Comparison of ENCODE assay signal across 1 cellular context in the genomic region with DNA sequence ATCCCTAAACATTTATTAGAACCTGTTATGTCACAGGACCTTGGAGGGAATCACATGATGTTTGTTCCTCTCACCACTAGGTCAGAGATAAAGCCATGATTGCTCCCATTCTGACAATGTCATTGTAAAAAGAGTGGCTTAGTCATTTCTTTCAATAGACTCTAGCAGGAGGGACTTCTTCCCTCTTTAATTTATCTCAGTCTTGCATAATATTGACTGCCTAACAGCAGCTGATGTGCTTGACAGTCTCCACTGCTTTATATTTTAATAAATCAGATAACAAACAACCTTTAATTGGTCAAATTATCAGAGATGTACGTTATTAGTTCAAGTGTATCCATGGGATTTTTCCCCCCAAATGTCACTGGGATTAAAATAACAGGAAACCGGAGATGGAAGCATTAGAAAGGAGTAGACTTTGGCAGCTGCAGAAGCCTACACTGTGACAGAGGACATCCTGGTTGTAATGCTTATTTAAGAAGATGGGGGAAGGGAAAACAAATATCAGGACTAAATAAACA.
A peak's percentile ranks its signal among the peaks of the same experiment; 100 is the strongest.
TF ChIP-seq lines count a peak whose summit lies in the region.

No MANE protein-coding gene starts in this region.

TF ChIP-seq in HepG2, 621 proteins besides CTCF, POLR2A, EP300 and RAD21:
- TF ChIP-seq, protein P1, sequence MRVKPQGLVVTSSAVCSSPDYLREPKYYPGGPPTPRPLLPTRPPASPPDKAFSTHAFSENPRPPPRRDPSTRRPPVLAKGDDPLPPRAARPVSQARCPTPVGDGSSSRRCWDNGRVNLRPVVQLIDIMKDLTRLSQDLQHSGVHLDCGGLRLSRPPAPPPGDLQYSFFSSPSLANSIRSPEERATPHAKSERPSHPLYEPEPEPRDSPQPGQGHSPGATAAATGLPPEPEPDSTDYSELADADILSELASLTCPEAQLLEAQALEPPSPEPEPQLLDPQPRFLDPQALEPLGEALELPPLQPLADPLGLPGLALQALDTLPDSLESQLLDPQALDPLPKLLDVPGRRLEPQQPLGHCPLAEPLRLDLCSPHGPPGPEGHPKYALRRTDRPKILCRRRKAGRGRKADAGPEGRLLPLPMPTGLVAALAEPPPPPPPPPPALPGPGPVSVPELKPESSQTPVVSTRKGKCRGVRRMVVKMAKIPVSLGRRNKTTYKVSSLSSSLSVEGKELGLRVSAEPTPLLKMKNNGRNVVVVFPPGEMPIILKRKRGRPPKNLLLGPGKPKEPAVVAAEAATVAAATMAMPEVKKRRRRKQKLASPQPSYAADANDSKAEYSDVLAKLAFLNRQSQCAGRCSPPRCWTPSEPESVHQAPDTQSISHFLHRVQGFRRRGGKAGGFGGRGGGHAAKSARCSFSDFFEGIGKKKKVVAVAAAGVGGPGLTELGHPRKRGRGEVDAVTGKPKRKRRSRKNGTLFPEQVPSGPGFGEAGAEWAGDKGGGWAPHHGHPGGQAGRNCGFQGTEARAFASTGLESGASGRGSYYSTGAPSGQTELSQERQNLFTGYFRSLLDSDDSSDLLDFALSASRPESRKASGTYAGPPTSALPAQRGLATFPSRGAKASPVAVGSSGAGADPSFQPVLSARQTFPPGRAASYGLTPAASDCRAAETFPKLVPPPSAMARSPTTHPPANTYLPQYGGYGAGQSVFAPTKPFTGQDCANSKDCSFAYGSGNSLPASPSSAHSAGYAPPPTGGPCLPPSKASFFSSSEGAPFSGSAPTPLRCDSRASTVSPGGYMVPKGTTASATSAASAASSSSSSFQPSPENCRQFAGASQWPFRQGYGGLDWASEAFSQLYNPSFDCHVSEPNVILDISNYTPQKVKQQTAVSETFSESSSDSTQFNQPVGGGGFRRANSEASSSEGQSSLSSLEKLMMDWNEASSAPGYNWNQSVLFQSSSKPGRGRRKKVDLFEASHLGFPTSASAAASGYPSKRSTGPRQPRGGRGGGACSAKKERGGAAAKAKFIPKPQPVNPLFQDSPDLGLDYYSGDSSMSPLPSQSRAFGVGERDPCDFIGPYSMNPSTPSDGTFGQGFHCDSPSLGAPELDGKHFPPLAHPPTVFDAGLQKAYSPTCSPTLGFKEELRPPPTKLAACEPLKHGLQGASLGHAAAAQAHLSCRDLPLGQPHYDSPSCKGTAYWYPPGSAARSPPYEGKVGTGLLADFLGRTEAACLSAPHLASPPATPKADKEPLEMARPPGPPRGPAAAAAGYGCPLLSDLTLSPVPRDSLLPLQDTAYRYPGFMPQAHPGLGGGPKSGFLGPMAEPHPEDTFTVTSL (CRISPR knock-in tag; IDR thresholded peaks at IDR 0.05; ENCODE audit: borderline replicate concordance), result peak; percentile 29; the same call in 1 of the 2 replicates
- TF ChIP-seq ETV5 (CRISPR knock-in tag; IDR thresholded peaks at IDR 0.05; ENCODE audit: borderline replicate concordance) (peak; percentile 10; the same call in 1 of the 2 replicates), SOX5 (CRISPR knock-in tag; IDR thresholded peaks at IDR 0.05; ENCODE audit: borderline replicate concordance) (peak; percentile 24; the same call in 1 of the 2 replicates), ZFP1 (CRISPR knock-in tag; IDR thresholded peaks at IDR 0.05) (no peak), CC2D1A (CRISPR knock-in tag; IDR thresholded peaks at IDR 0.05) (no peak), ZNF30 (CRISPR knock-in tag; IDR thresholded peaks at IDR 0.05) (no peak), ZNF205 (CRISPR knock-in tag; IDR thresholded peaks at IDR 0.05) (no peak), ZNF589 (CRISPR knock-in tag; conservative IDR thresholded peaks at IDR 0.05) (no peak), ZNF282 (IDR thresholded peaks at IDR 0.05; ENCODE audit: partially characterized antibody) (no peak), SRY (CRISPR knock-in tag; IDR thresholded peaks at IDR 0.05) (no peak)
- TF ChIP-seq, protein P2, sequence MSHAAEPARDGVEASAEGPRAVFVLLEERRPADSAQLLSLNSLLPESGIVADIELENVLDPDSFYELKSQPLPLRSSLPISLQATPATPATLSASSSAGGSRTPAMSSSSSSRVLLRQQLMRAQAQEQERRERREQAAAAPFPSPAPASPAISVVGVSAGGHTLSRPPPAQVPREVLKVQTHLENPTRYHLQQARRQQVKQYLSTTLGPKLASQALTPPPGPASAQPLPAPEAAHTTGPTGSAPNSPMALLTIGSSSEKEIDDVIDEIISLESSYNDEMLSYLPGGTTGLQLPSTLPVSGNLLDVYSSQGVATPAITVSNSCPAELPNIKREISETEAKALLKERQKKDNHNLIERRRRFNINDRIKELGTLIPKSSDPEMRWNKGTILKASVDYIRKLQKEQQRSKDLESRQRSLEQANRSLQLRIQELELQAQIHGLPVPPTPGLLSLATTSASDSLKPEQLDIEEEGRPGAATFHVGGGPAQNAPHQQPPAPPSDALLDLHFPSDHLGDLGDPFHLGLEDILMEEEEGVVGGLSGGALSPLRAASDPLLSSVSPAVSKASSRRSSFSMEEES (CRISPR knock-in tag; IDR thresholded peaks at IDR 0.05), result peak; percentile 75; the same call in 1 of the 2 replicates
- TF ChIP-seq, protein P3, sequence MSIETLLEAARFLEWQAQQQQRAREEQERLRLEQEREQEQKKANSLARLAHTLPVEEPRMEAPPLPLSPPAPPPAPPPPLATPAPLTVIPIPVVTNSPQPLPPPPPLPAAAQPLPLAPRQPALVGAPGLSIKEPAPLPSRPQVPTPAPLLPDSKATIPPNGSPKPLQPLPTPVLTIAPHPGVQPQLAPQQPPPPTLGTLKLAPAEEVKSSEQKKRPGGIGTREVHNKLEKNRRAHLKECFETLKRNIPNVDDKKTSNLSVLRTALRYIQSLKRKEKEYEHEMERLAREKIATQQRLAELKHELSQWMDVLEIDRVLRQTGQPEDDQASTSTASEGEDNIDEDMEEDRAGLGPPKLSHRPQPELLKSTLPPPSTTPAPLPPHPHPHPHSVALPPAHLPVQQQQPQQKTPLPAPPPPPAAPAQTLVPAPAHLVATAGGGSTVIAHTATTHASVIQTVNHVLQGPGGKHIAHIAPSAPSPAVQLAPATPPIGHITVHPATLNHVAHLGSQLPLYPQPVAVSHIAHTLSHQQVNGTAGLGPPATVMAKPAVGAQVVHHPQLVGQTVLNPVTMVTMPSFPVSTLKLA (IDR thresholded peaks at IDR 0.05), result no peak
- TF ChIP-seq, protein P4, sequence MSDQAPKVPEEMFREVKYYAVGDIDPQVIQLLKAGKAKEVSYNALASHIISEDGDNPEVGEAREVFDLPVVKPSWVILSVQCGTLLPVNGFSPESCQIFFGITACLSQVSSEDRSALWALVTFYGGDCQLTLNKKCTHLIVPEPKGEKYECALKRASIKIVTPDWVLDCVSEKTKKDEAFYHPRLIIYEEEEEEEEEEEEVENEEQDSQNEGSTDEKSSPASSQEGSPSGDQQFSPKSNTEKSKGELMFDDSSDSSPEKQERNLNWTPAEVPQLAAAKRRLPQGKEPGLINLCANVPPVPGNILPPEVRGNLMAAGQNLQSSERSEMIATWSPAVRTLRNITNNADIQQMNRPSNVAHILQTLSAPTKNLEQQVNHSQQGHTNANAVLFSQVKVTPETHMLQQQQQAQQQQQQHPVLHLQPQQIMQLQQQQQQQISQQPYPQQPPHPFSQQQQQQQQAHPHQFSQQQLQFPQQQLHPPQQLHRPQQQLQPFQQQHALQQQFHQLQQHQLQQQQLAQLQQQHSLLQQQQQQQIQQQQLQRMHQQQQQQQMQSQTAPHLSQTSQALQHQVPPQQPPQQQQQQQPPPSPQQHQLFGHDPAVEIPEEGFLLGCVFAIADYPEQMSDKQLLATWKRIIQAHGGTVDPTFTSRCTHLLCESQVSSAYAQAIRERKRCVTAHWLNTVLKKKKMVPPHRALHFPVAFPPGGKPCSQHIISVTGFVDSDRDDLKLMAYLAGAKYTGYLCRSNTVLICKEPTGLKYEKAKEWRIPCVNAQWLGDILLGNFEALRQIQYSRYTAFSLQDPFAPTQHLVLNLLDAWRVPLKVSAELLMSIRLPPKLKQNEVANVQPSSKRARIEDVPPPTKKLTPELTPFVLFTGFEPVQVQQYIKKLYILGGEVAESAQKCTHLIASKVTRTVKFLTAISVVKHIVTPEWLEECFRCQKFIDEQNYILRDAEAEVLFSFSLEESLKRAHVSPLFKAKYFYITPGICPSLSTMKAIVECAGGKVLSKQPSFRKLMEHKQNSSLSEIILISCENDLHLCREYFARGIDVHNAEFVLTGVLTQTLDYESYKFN (CRISPR knock-in tag; conservative IDR thresholded peaks at IDR 0.05), result peak; percentile 35; the same call in 1 of the 2 replicates
- TF ChIP-seq, protein P5, sequence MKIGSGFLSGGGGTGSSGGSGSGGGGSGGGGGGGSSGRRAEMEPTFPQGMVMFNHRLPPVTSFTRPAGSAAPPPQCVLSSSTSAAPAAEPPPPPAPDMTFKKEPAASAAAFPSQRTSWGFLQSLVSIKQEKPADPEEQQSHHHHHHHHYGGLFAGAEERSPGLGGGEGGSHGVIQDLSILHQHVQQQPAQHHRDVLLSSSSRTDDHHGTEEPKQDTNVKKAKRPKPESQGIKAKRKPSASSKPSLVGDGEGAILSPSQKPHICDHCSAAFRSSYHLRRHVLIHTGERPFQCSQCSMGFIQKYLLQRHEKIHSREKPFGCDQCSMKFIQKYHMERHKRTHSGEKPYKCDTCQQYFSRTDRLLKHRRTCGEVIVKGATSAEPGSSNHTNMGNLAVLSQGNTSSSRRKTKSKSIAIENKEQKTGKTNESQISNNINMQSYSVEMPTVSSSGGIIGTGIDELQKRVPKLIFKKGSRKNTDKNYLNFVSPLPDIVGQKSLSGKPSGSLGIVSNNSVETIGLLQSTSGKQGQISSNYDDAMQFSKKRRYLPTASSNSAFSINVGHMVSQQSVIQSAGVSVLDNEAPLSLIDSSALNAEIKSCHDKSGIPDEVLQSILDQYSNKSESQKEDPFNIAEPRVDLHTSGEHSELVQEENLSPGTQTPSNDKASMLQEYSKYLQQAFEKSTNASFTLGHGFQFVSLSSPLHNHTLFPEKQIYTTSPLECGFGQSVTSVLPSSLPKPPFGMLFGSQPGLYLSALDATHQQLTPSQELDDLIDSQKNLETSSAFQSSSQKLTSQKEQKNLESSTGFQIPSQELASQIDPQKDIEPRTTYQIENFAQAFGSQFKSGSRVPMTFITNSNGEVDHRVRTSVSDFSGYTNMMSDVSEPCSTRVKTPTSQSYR (CRISPR knock-in tag; IDR thresholded peaks at IDR 0.05; ENCODE audit: borderline replicate concordance), result peak; percentile 64; the same call in 1 of the 2 replicates
